Comparison of ENCODE assay signal across 19 cellular contexts in genomic region chr2:2575870-2576386, GRCh38.
DNase-seq lines count a peak whose midpoint lies in the region; ATAC-seq and TF ChIP-seq lines count a peak whose summit lies in the region.
"Had no signal": no experiment of that assay in that cellular context is flagged by ENCODE, and none has a peak within 500 bp of the region (broad histone marks: within the 10 kb centered on the region; RNA-seq: fewer than 3 reads in every experiment).

No MANE protein-coding gene starts in this region.

- H3K4me3 ChIP-seq in coronary artery, result no peak overlapping the region
- H3K4me3 ChIP-seq: GM23248, HAP-1 had no signal

- TF ChIP-seq CTCF in coronary artery (IDR thresholded peaks at IDR 0.05), result no peak
- no peak for TF ChIP-seq CTCF in GM20000 (IDR thresholded peaks at IDR 0.05; ENCODE audit: extremely low read depth, missing control alignments)

- peak; percentile 21 for DNase-seq in NCI-H1436 (lab: John Stamatoyannopoulos, UW)
- DNase-seq in NCI-H1436 treated with DMSO at 0.1 percent for 48 hours (lab: John Stamatoyannopoulos, UW), result no peak
- DNase-seq in COR-L47 (lab: John Stamatoyannopoulos, UW), result peak; percentile 34
- DNase-seq in NCI-H2081 (lab: John Stamatoyannopoulos, UW), result peak; percentile 54 to 88
- DNase-seq in coronary artery (ENCODE audit: low spot score), result peak; percentile 41
- DNase-seq in GM20000 (ENCODE audit: low spot score), result no peak
- DNase-seq: 8988T; BE2C; Caco-2; CD4-positive, CD25-positive, alpha-beta regulatory T cell; GF-D8; GM23248; IMR-90; NCI-H1930; NCI-H510A treated with DMSO at 0.1 percent for 48 hours had no signal

- no peak overlapping the region for H3K27ac ChIP-seq in coronary artery
- H3K27ac ChIP-seq: GM23248 had no signal

- ATAC-seq in HG02678 (IDR thresholded peaks at IDR 0.05; ENCODE audit: unreplicated experiment), result no peak
- no peak for ATAC-seq in GM21786 (IDR thresholded peaks at IDR 0.05; ENCODE audit: unreplicated experiment)
- ATAC-seq: Panc1 had no signal

Comparison
In these comparisons a context has a peak if more than half of its experiments do, and no peak if none do; other contexts are left out.
1. DNase-seq: peak in NCI-H1436 (single experiment), COR-L47 (single experiment), NCI-H2081 (2 of 2) and coronary artery (single experiment); none in NCI-H1436 treated with DMSO at 0.1 percent for 48 hours (single experiment) and GM20000 (single experiment).